ENCODE assay signal across 22 cellular contexts in the genomic region with DNA sequence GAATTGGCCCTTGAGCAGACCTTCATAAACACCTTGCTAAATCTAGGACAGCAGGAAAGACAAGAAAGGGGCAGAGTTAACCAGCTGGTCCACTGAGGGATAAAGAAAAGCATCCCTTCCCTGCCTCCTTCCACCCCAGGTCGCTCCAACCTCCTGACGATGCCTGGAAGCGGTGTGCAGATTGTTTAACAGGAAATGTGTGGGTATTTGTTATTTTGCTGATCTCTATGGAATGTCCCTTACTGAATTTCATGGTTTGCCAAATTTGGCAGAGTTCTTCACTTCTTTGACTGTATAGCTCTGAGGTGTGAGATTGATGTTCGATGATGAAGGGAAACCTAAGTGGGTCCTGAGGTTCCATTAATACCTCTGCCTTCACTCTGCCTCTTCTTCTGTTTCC.
DNase-seq lines count a peak whose midpoint lies in the region; ATAC-seq, FAIRE-seq and TF ChIP-seq lines count a peak whose summit lies in the region.
"Had no signal": no experiment of that assay in that cellular context is flagged by ENCODE, and none has a peak within 500 bp of the region (broad histone marks: within the 10 kb centered on the region; RNA-seq: fewer than 3 reads in every experiment).

No MANE protein-coding gene starts in this region.

- TF ChIP-seq CTCF in GM12878 (IDR thresholded peaks at IDR 0.05 in 2 of 3, conservative IDR thresholded peaks at IDR 0.05 in 1 of 3; ENCODE audit: control insufficient read depth in 2 of 3, extremely low read depth in 1 of 3, insufficient read depth in 1 of 3, low read depth in 3 of 3, low read length in 3 of 3) (no peak), keratinocyte (optimal IDR thresholded peaks at IDR 0.05 in 1 of 3, IDR thresholded peaks at IDR 0.05 in 1 of 3, conservative IDR thresholded peaks at IDR 0.05 in 1 of 3; ENCODE audit: extremely low read depth in 1 of 3, insufficient read depth in 2 of 3, low read length in 3 of 3) (no peak), GM10266 (IDR thresholded peaks at IDR 0.05; ENCODE audit: control insufficient read depth, insufficient read depth, low read depth, missing control alignments) (no peak)

- no peak for TF ChIP-seq POLR2A in GM12878 (IDR thresholded peaks at IDR 0.05; ENCODE audit: low read depth, low read length)

- H3K9ac ChIP-seq in BLaER1 treated with 17β-estradiol and CSF1 and Interleukin-3, amounts not matched to agents 10 nM and 100 nM, result peak overlapping the region in 1 of 11 experiments; percentile 62; a peak in 3 of 22 replicates
- H3K9ac ChIP-seq in GM12878 (ENCODE audit: control insufficient read depth, insufficient read depth, low read length) (no peak overlapping the region), keratinocyte (ENCODE audit: control insufficient read depth, extremely low read depth, insufficient read depth, low read length) (no peak overlapping the region)

- no peak for TF ChIP-seq EP300 in GM12878 (IDR thresholded peaks at IDR 0.05; ENCODE audit: borderline replicate concordance in 1 of 2, control insufficient read depth in 1 of 2, low read depth in 2 of 2, low read length in 2 of 2)

- peaks cover 0 to 21% (median 5%) of the 10 kb centered on the region in 11 experiments; a peak in 9 of 22 replicates for H3K9me3 ChIP-seq in BLaER1 treated with 17β-estradiol and CSF1 and Interleukin-3, amounts not matched to agents 10 nM and 100 nM (replicated peaks in 1 of 11)
- no peaks in the 10 kb centered on the region; the same call in 2 of the 3 replicates for H3K9me3 ChIP-seq in GM12878 (replicated peaks; ENCODE audit: control insufficient read depth, insufficient read depth, low read length)
- H3K9me3 ChIP-seq in keratinocyte (ENCODE audit: control insufficient read depth, low read depth, low read length), result no peaks in the 10 kb centered on the region
- H3K9me3 ChIP-seq: colonic mucosa, gastroesophageal sphincter, left ventricle myocardium inferior, testis had no signal

- H3K9me1 ChIP-seq in keratinocyte (ENCODE audit: control insufficient read depth, extremely low read depth, insufficient read depth, low read length), result no peaks in the 10 kb centered on the region

- intact Hi-C loops in GM12878 (cut with micrococcal nuclease; ENCODE audit: unreplicated experiment), result no loop called here

- H3K27ac ChIP-seq in BLaER1 treated with 17β-estradiol and CSF1 and Interleukin-3, amounts not matched to agents 10 nM and 100 nM, result peak overlapping the region in 3 of 11 experiments; percentile 78 to 90 (median 80); a peak in 6 of 22 replicates
- H3K27ac ChIP-seq in GM12878 (ENCODE audit: control insufficient read depth, insufficient read depth) (no peak overlapping the region), keratinocyte (ENCODE audit: control insufficient read depth, insufficient read depth, low read length) (peak overlapping the region; percentile 50)
- H3K27ac ChIP-seq: colonic mucosa, gastroesophageal sphincter, HL-60, testis, VCaP had no signal

- CTCF ChIA-PET in GM12878 (lab: Yijun Ruan, JAX), result no interaction called here

- in situ Hi-C loops in KBM-7 (cut with MboI; ENCODE audit: low pct_unique_long_range_greater_than_20kb, low sequenced_read_pairs) (no loop called here), GM12878 (cut with MboI) (no loop called here)

- H3K27me3 ChIP-seq in BLaER1 treated with 17β-estradiol and CSF1 and Interleukin-3, amounts not matched to agents 10 nM and 100 nM, result no peaks in the 10 kb centered on the region
- H3K27me3 ChIP-seq in GM12878 (replicated peaks in 1 of 2; ENCODE audit: control insufficient read depth in 2 of 2, insufficient read depth in 2 of 2, low read length in 1 of 2) (no peaks in the 10 kb centered on the region), keratinocyte (ENCODE audit: control insufficient read depth, extremely low read depth, insufficient read depth, low read length) (no peaks in the 10 kb centered on the region)
- H3K27me3 ChIP-seq: colonic mucosa, gastroesophageal sphincter, testis had no signal

- peaks cover 4 to 77% (median 19%) of the 10 kb centered on the region in 10 experiments; a peak in 16 of 20 replicates for H3K4me1 ChIP-seq in BLaER1 treated with 17β-estradiol and CSF1 and Interleukin-3, amounts not matched to agents 10 nM and 100 nM
- H3K4me1 ChIP-seq in GM12878 (ENCODE audit: control insufficient read depth, insufficient read depth, low read length) (peaks cover 4% of the 10 kb centered on the region; the same call in 1 of the 2 replicates), keratinocyte (ENCODE audit: control insufficient read depth, extremely low read depth, insufficient read depth, low read length) (peaks cover 63% of the 10 kb centered on the region)
- H3K4me1 ChIP-seq: colonic mucosa, testis had no signal

- H3K4me3 ChIP-seq in BLaER1 treated with 17β-estradiol and CSF1 and Interleukin-3, amounts not matched to agents 10 nM and 100 nM, result 0 out of 20 replicates have a peak overlapping the region, but pooled peaks of 1 of the 10 experiments have one; percentile 5
- H3K4me3 ChIP-seq in GM12878 (no peak overlapping the region), keratinocyte (ENCODE audit: control insufficient read depth in 2 of 3, extremely low read depth in 1 of 3, insufficient read depth in 2 of 3, low read depth in 1 of 3, low read length in 3 of 3) (no peak overlapping the region)
- H3K4me3 ChIP-seq: colonic mucosa, gastroesophageal sphincter, left ventricle myocardium inferior, testis had no signal

- BruUV-seq in GM12878 (replicated peaks; lab: Mats Ljungman, UMichigan), result no TSS peak

- POLR2A ChIA-PET in GM12878 (lab: Charles Lee), result no interaction called here

- 81% methylated on average over 4 of the region's 4 CpGs for WGBS in GM12878 (ENCODE audit: insufficient coverage, insufficient replicate concordance, low lambda C conversion rate, missing lambda C conversion rate)

- RAD21 ChIA-PET in GM12878 (lab: Charles Lee; ENCODE audit: unreplicated experiment), result no interaction called here

- H3K79me2 ChIP-seq in GM12878 (ENCODE audit: control insufficient read depth, insufficient read depth, low read length) (peaks cover 1% of the 10 kb centered on the region; the same call in 1 of the 2 replicates), keratinocyte (ENCODE audit: control insufficient read depth, insufficient read depth, low read length) (peaks cover 13% of the 10 kb centered on the region)

- dilution Hi-C loops in keratinocyte (cut with MboI; ENCODE audit: extremely low pct_ligation_motif_present, low sequenced_read_pairs), result no loop called here

- TF ChIP-seq RAD21 in GM12878 (IDR thresholded peaks at IDR 0.05; ENCODE audit: insufficient read depth, low read depth, low read length), result no peak

- peak; percentile 19; the same call in 1 of the 3 replicates for ATAC-seq in GM12878
- no peak for ATAC-seq in GM18517 (IDR thresholded peaks at IDR 0.05; ENCODE audit: unreplicated experiment)
- ATAC-seq: activated CD8-positive, alpha-beta T cell treated with anti-CD3 and anti-CD28 coated beads for 36 hours had no signal

- H2AFZ ChIP-seq in GM12878 (ENCODE audit: control insufficient read depth, low read depth, low read length) (no peak overlapping the region), keratinocyte (ENCODE audit: control insufficient read depth, low read length) (no peak overlapping the region)

- peak overlapping the region in 7 of 11 experiments; percentile 6 to 87 (median 53); a peak in 12 of 22 replicates for H3K4me2 ChIP-seq in BLaER1 treated with 17β-estradiol and CSF1 and Interleukin-3, amounts not matched to agents 10 nM and 100 nM
- H3K4me2 ChIP-seq in GM12878 (ENCODE audit: control insufficient read depth, insufficient read depth) (no peak overlapping the region; the same call in 1 of the 2 replicates), keratinocyte (ENCODE audit: control insufficient read depth, extremely low read depth, insufficient read depth, low read depth, low read length) (peak overlapping the region; percentile 1)

- H3K36me3 ChIP-seq in BLaER1 treated with 17β-estradiol and CSF1 and Interleukin-3, amounts not matched to agents 10 nM and 100 nM, result peaks cover 0 to 27% (median 7%) of the 10 kb centered on the region in 11 experiments; a peak in 8 of 22 replicates
- H3K36me3 ChIP-seq in GM12878 (ENCODE audit: control insufficient read depth in 2 of 2, insufficient read depth in 2 of 2, low read length in 1 of 2) (no peaks in the 10 kb centered on the region), keratinocyte (ENCODE audit: control insufficient read depth in 2 of 2, extremely low read depth in 1 of 2, insufficient read depth in 2 of 2, low read length in 2 of 2) (peaks cover 0 to 2% of the 10 kb centered on the region in 2 experiments)
- H3K36me3 ChIP-seq: colonic mucosa, gastroesophageal sphincter, left ventricle myocardium inferior had no signal

- H4K20me1 ChIP-seq in BLaER1 treated with 17β-estradiol and CSF1 and Interleukin-3, amounts not matched to agents 10 nM and 100 nM, result no peaks in the 10 kb centered on the region; a peak in 4 of 22 replicates
- H4K20me1 ChIP-seq in GM12878 (ENCODE audit: control insufficient read depth, insufficient read depth) (no peaks in the 10 kb centered on the region), keratinocyte (ENCODE audit: control insufficient read depth, extremely low read depth, insufficient read depth, low read length) (no peaks in the 10 kb centered on the region)

- FAIRE-seq in GM12878 (lab: Jason Lieb, UNC) (no peak), keratinocyte (lab: Jason Lieb, UNC) (peak; percentile 23)
- FAIRE-seq: GM12892, RCC 7860 had no signal

- DNase-seq in KBM-7 (peak; percentile 12), GM12878 (ENCODE audit: low read depth, low spot score) (no peak), keratinocyte (ENCODE audit: low read depth, low spot score) (no peak), GM10266 (ENCODE audit: extremely low spot score) (no peak), NCI-H1417 treated with DMSO at 0.1 percent for 48 hours (lab: John Stamatoyannopoulos, UW) (no peak), amygdala (lab: John Stamatoyannopoulos, UW) (no peak)
- DNase-seq: activated CD8-positive, alpha-beta T cell treated with anti-CD3 and anti-CD28 coated beads for 36 hours; colonic mucosa; COR-L47; KG1; left ventricle myocardium inferior; NCI-H1417; stimulated activated CD4-positive, alpha-beta T cell treated with anti-CD3 and anti-CD28 coated beads, Interleukin-4, amount 100 ng/mL, for 24 hours; stimulated activated CD8-positive, alpha-beta memory T cell treated with anti-CD3 and anti-CD28 coated beads, Interleukin-4, amount 100 ng/mL, for 48 hours; testis had no signal

- SMC1A ChIA-PET in GM12878 (lab: Charles Lee; ENCODE audit: uncharacterized antibody, unreplicated experiment), result no interaction called here

TF ChIP-seq in GM12878, 131 proteins besides CTCF, POLR2A, EP300 and RAD21 (continues in another document):
- TF ChIP-seq POLR2AphosphoS5 (IDR thresholded peaks at IDR 0.05; ENCODE audit: low read length), result no peak
